Comparison of ENCODE assay signal across 15 cellular contexts in genomic region chr6:7528565-7528964, GRCh38. TPM values are rescaled to one million over a fixed set of nuclear protein-coding genes. Genes with fewer than 3 reads are reported as not detected.
DNase-seq lines count a peak whose midpoint lies in the region; ATAC-seq and TF ChIP-seq lines count a peak whose summit lies in the region.
"Had no signal": no experiment of that assay in that cellular context is flagged by ENCODE, and none has a peak within 500 bp of the region (broad histone marks: within the 10 kb centered on the region; RNA-seq: fewer than 3 reads in every experiment).

No MANE protein-coding gene starts in this region.

- no TSS peak for BruUV-seq in A673 (replicated peaks; lab: Mats Ljungman, UMichigan)

- CTCF ChIA-PET in A673 (lab: Charles Lee) = no interaction called here
- CTCF ChIA-PET in CD8-positive, alpha-beta T cell (lab: Charles Lee) = interaction anchor here (0.7 to 0.9 kb wide), 2 partner anchors 9 to 253 kb away, joined by 3 read pairs; no protein-coding TSS in a partner anchor

- peak in 3 of 4 donors; percentile 41 to 73 (median 54) for ATAC-seq in heart left ventricle
- no peak for ATAC-seq in CD8-positive, alpha-beta T cell
- ATAC-seq: A549; activated CD8-positive, alpha-beta T cell treated with anti-CD3 and anti-CD28 coated beads for 36 hours; Panc1 had no signal

- H3K27ac ChIP-seq in heart left ventricle = peak overlapping the region in 2 of 12 donors; percentile 0 to 18
- no peak overlapping the region for H3K27ac ChIP-seq in left ventricle myocardium inferior (replicated peaks)
- H3K27ac ChIP-seq in A673 (ENCODE audit: low read depth, low read length, poor library complexity, severe bottlenecking) = no peak overlapping the region
- H3K27ac ChIP-seq in CD8-positive, alpha-beta T cell (ENCODE audit: low read depth, low read length) = no peak overlapping the region
- H3K27ac ChIP-seq: A549, breast epithelium had no signal

- peaks cover 22% of the 10 kb centered on the region for H3K4me1 Mint-ChIP-seq in type B pancreatic cell (ENCODE audit: unreplicated experiment)
- H3K4me1 Mint-ChIP-seq in CD8-positive, alpha-beta T cell (ENCODE audit: low read depth) = no peaks in the 10 kb centered on the region

- H3K36me3 Mint-ChIP-seq in type B pancreatic cell = no peaks in the 10 kb centered on the region
- H3K36me3 Mint-ChIP-seq in CD8-positive, alpha-beta T cell = no peaks in the 10 kb centered on the region

- H3K9ac ChIP-seq in adipocyte (ENCODE audit: low read length) = no peak overlapping the region

- H3K27me3 Mint-ChIP-seq in type B pancreatic cell = no peaks in the 10 kb centered on the region
- H3K27me3 Mint-ChIP-seq in CD8-positive, alpha-beta T cell (ENCODE audit: low read depth) = peaks cover 45% of the 10 kb centered on the region

- no peaks in the 10 kb centered on the region for H3K9me3 Mint-ChIP-seq in type B pancreatic cell
- no peaks in the 10 kb centered on the region for H3K9me3 Mint-ChIP-seq in CD8-positive, alpha-beta T cell
- H3K9me3 Mint-ChIP-seq: activated CD8-positive, alpha-beta T cell treated with anti-CD3 and anti-CD28 coated beads for 36 hours had no signal

- TF ChIP-seq CTCF in heart left ventricle (IDR thresholded peaks at IDR 0.05) (no peak), left ventricle myocardium inferior (IDR thresholded peaks at IDR 0.05; ENCODE audit: borderline replicate concordance) (no peak), type B pancreatic cell (conservative IDR thresholded peaks at IDR 0.05) (no peak), A673 (conservative IDR thresholded peaks at IDR 0.05; ENCODE audit: low read depth, low read length) (no peak)
- no peak for TF ChIP-seq CTCF in CD8-positive, alpha-beta T cell (IDR thresholded peaks at IDR 0.05)

- POLR2A ChIA-PET in A673 (lab: Charles Lee; ENCODE audit: low non-redundant PET) = no interaction called here
- POLR2A ChIA-PET in CD8-positive, alpha-beta T cell (lab: Charles Lee) = no interaction called here

- no peak overlapping the region for H3K4me3 Mint-ChIP-seq in type B pancreatic cell
- H3K4me3 Mint-ChIP-seq in CD8-positive, alpha-beta T cell = no peak overlapping the region
- H3K4me3 Mint-ChIP-seq: activated CD8-positive, alpha-beta T cell treated with anti-CD3 and anti-CD28 coated beads for 36 hours had no signal

- no peak for TF ChIP-seq POLR2A in heart left ventricle (IDR thresholded peaks at IDR 0.05)

- H3K9me3 ChIP-seq in heart left ventricle (no peaks in the 10 kb centered on the region), left ventricle myocardium inferior (replicated peaks) (no peaks in the 10 kb centered on the region), adipocyte (ENCODE audit: control insufficient read depth, low read length) (no peaks in the 10 kb centered on the region), A673 (ENCODE audit: low read depth, low read length, poor library complexity, severe bottlenecking) (no peaks in the 10 kb centered on the region)
- H3K9me3 ChIP-seq in CD8-positive, alpha-beta T cell (ENCODE audit: low read length) = no peaks in the 10 kb centered on the region
- H3K9me3 ChIP-seq: A549, breast epithelium had no signal

- intact Hi-C loops in heart left ventricle (cut with DNase I) = no loop called here
- intact Hi-C loops in left ventricle myocardium inferior (cut with micrococcal nuclease) = no loop called here
- intact Hi-C loops in A673 (cut with micrococcal nuclease; ENCODE audit: unreplicated experiment) = no loop called here
- intact Hi-C loops in CD8-positive, alpha-beta T cell (cut with DNase I, micrococcal nuclease) = no loop called here

- H3K27me3 ChIP-seq in heart left ventricle = peaks cover 0 to 33% (median 0%) of the 10 kb centered on the region in 9 donors
- H3K27me3 ChIP-seq in left ventricle myocardium inferior (ENCODE audit: low read depth) = peaks cover 58% of the 10 kb centered on the region
- H3K27me3 ChIP-seq in adipocyte (replicated peaks; ENCODE audit: control insufficient read depth, insufficient read depth, low read length) = no peaks in the 10 kb centered on the region
- H3K27me3 ChIP-seq in A673 (replicated peaks; ENCODE audit: insufficient read depth, low read depth, low read length, poor library complexity) = no peaks in the 10 kb centered on the region
- no peaks in the 10 kb centered on the region for H3K27me3 ChIP-seq in CD8-positive, alpha-beta T cell (ENCODE audit: insufficient read depth, low read length)
- H3K27me3 ChIP-seq: breast epithelium had no signal

- no peak overlapping the region for H3K4me3 ChIP-seq in heart left ventricle
- H3K4me3 ChIP-seq in left ventricle myocardium inferior = no peak overlapping the region
- no peak overlapping the region for H3K4me3 ChIP-seq in adipocyte (ENCODE audit: low read length)
- no peak overlapping the region for H3K4me3 ChIP-seq in A673 (ENCODE audit: low read depth, low read length, poor library complexity, severe bottlenecking)
- no peak overlapping the region for H3K4me3 ChIP-seq in CD8-positive, alpha-beta T cell (ENCODE audit: low read depth, low read length)
- H3K4me3 ChIP-seq: A549, breast epithelium had no signal

- H3K36me3 ChIP-seq in heart left ventricle (no peaks in the 10 kb centered on the region), left ventricle myocardium inferior (no peaks in the 10 kb centered on the region), adipocyte (ENCODE audit: control insufficient read depth, insufficient read depth, low read length, severe bottlenecking) (no peaks in the 10 kb centered on the region), A673 (ENCODE audit: insufficient read depth, low read length, poor library complexity, severe bottlenecking) (no peaks in the 10 kb centered on the region)
- H3K36me3 ChIP-seq in CD8-positive, alpha-beta T cell (ENCODE audit: insufficient read depth, low read length) = no peaks in the 10 kb centered on the region
- H3K36me3 ChIP-seq: breast epithelium had no signal

- DNase-seq in heart left ventricle = no peak
- no peak for DNase-seq in left ventricle myocardium inferior
- peak; percentile 70 for DNase-seq in adipocyte (ENCODE audit: low read depth)
- peak; percentile 15 for DNase-seq in glomerular visceral epithelial cell (ENCODE audit: extremely low spot score)
- no peak for DNase-seq in type B pancreatic cell (ENCODE audit: extremely low spot score, unreplicated experiment)
- DNase-seq in putamen (ENCODE audit: low spot score) = no peak
- no peak for DNase-seq in A673 (ENCODE audit: low spot score)
- no peak for DNase-seq in CD8-positive, alpha-beta T cell
- DNase-seq: activated CD8-positive, alpha-beta T cell treated with anti-CD3 and anti-CD28 coated beads for 36 hours; NCI-H1694 treated with DMSO at 0.1 percent for 48 hours; NCI-H524 treated with DMSO at 0.1 percent for 48 hours; T1000 had no signal

- peaks cover 0 to 7% (median 0%) of the 10 kb centered on the region in 12 donors for H3K4me1 ChIP-seq in heart left ventricle
- no peaks in the 10 kb centered on the region for H3K4me1 ChIP-seq in left ventricle myocardium inferior
- peaks cover 18% of the 10 kb centered on the region for H3K4me1 ChIP-seq in adipocyte (ENCODE audit: control insufficient read depth, insufficient read depth, low read length)
- H3K4me1 ChIP-seq in A673 (ENCODE audit: insufficient read depth, low read length, poor library complexity, severe bottlenecking) = peaks cover 28% of the 10 kb centered on the region
- no peaks in the 10 kb centered on the region for H3K4me1 ChIP-seq in CD8-positive, alpha-beta T cell (ENCODE audit: insufficient read depth, low read length)
- H3K4me1 ChIP-seq: A549, breast epithelium had no signal

- peak overlapping the region; percentile 2 for H3K27ac Mint-ChIP-seq in type B pancreatic cell
- H3K27ac Mint-ChIP-seq in CD8-positive, alpha-beta T cell = no peak overlapping the region
- H3K27ac Mint-ChIP-seq: activated CD8-positive, alpha-beta T cell treated with anti-CD3 and anti-CD28 coated beads for 36 hours had no signal

- 17 to 31% (median 23%) methylated on average over 5 of the region's 5 CpGs for WGBS in heart left ventricle, 4 donors

RNA-seq across cellular contexts. Expression of gene DSP, which starts 12.9 kb away (rescaled TPM):
- total RNA-seq in heart left ventricle (100 to 1,000 TPM; 238 to 373 (median 337) TPM), left ventricle myocardium inferior (322 TPM), type B pancreatic cell (ENCODE audit: low replicate concordance) (210 and 517 TPM in 2 replicates), A673 (2021) (0.28 and 0.46 TPM in 2 replicates)
- polyA plus RNA-seq in heart left ventricle = 100 to 1,000 TPM in 1 of 2 donors, 10 to 100 TPM in 1; 81.9 to 130 TPM
- total RNA-seq in CD8-positive, alpha-beta T cell = under 1 TPM in 1 of 2 experiments, not detected in 1; 0.05 TPM

Comparison
In these comparisons a context has a peak if more than half of its experiments do, and no peak if none do; other contexts are left out.
1. DNase-seq: peak in adipocyte (single experiment) and glomerular visceral epithelial cell (single experiment); none in heart left ventricle (0 of 5), left ventricle myocardium inferior (single experiment), type B pancreatic cell (single experiment), putamen (single experiment), A673 (single experiment) and CD8-positive, alpha-beta T cell (0 of 7).
2. RNA of gene DSP, which starts 12.9 kb away (total RNA-seq): 238 to 373 TPM in heart left ventricle, 322 TPM in left ventricle myocardium inferior (single experiment) and 210 to 517 TPM in type B pancreatic cell; 0.28 to 0.46 TPM in A673 and 0.05 TPM in CD8-positive, alpha-beta T cell; every median in the first group is over 100 times any median in the second.